Comparison of ENCODE assay signal across 7 cellular contexts in the genomic region with DNA sequence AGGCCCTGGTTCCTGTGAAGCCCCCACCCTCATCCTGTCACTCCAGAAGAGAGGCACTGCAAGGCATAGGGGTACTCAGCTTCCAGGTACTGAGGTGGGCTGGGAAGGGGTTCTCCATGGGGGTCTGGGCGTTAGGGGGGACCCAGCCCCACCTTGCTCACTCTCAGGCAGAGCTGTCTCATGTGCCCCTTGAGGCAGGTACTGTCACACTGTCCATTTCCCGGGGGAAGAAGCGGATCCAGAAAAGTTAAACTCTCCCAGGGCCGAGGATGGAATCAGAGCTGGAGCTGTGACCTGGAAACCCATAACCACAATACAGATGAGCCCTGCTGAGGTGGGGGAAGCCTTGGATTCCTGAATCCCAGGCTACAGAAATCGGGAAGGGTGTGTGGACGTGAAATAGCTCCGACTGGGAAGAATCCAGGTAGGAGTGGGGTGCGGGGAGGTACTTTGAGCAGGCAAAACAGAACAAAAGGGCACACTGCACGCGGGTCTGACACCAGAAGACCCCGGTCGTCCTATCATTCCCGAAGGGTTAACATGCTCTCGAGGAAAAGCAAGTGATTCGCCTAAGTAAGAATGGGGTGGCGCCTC. TPM values are rescaled to one million over a fixed set of nuclear protein-coding genes. Genes with fewer than 3 reads are reported as not detected.
DNase-seq lines count a peak whose midpoint lies in the region; ATAC-seq and TF ChIP-seq lines count a peak whose summit lies in the region.

No MANE protein-coding gene starts in this region.

- CTCF ChIA-PET in HCT116 (lab: Charles Lee), result interaction anchor here (1.2 kb wide), 1 partner anchor 94 kb away, joined by 3 read pairs; a partner anchor contains a TSS

- H3K9me3 ChIP-seq in HCT116 (ENCODE audit: control insufficient read depth in 1 of 2, insufficient read depth in 1 of 2, low read depth in 1 of 2, low read length in 2 of 2) (no peaks in the 10 kb centered on the region), SU-DHL-6 (ENCODE audit: insufficient read depth, low read length) (no peaks in the 10 kb centered on the region), skeletal muscle satellite cell (replicated peaks; ENCODE audit: low read length) (no peaks in the 10 kb centered on the region)

- DNase-seq in HCT116 (ENCODE audit: low read depth, low spot score) (no peak), foreskin fibroblast (no peak), HCEC 1CT (no peak)

- RAD21 ChIA-PET in HCT116 (lab: Charles Lee; ENCODE audit: low non-redundant PET in 1 of 2, low total read pairs in 2 of 2, uncharacterized antibody in 2 of 2, unreplicated experiment in 2 of 2), result no interaction called here

- intact Hi-C loops in HCT116 (cut with micrococcal nuclease), result no loop called here

- peak; percentile 12 for ATAC-seq in HCT116
- no peak for ATAC-seq in GM19324 (IDR thresholded peaks at IDR 0.05; ENCODE audit: low FRiP score, unreplicated experiment)
- no peak for ATAC-seq in GM19023 (IDR thresholded peaks at IDR 0.05; ENCODE audit: unreplicated experiment)

- H3K4me2 ChIP-seq in HCT116 (ENCODE audit: low read length) (peak overlapping the region; percentile 94), SU-DHL-6 (ENCODE audit: low read depth, low read length, poor library complexity, severe bottlenecking) (peak overlapping the region; percentile 83), skeletal muscle satellite cell (ENCODE audit: low read length) (peak overlapping the region; percentile 82)

- H3K9me2 ChIP-seq in HCT116 (ENCODE audit: insufficient read depth) (no peaks in the 10 kb centered on the region), SU-DHL-6 (replicated peaks; ENCODE audit: insufficient read depth, low read length) (no peaks in the 10 kb centered on the region)

- TF ChIP-seq RAD21 in HCT116 (IDR thresholded peaks at IDR 0.05; ENCODE audit: low read depth), result no peak

- H3K4me1 ChIP-seq in HCT116 (ENCODE audit: control insufficient read depth in 1 of 2, insufficient read depth in 2 of 2, low read length in 2 of 2), result peaks cover 8 to 29% of the 10 kb centered on the region in 2 experiments; a peak in 3 of 4 replicates
- H3K4me1 ChIP-seq in skeletal muscle satellite cell (ENCODE audit: control insufficient read depth, insufficient read depth, low read length), result peaks cover 19% of the 10 kb centered on the region

- H3K4me3 ChIP-seq in HCT116 (replicated peaks in 1 of 2; ENCODE audit: low read depth in 1 of 2, low read length in 2 of 2) (peak overlapping the region; percentile 57 to 70), SU-DHL-6 (ENCODE audit: insufficient read depth, low read length, poor library complexity, severe bottlenecking) (peak overlapping the region; percentile 65), foreskin fibroblast (ENCODE audit: low read depth in 1 of 2, low read length in 2 of 2) (peak overlapping the region; percentile 66 to 83), skeletal muscle satellite cell (ENCODE audit: low read length) (peak overlapping the region; percentile 95)

- BruUV-seq in HCT116 (replicated peaks; lab: Mats Ljungman, UMichigan), result TSS peak; percentile 93

- TF ChIP-seq POLR2A in HCT116 (IDR thresholded peaks at IDR 0.05; ENCODE audit: borderline replicate concordance, extremely low read depth, insufficient read depth, insufficient read length), result no peak

- POLR2A ChIA-PET in HCT116 (lab: Charles Lee), result interaction anchor here (0.7 to 1.9 kb wide), 9 partner anchors 9 to 107 kb away, joined by 3 to 24 read pairs (median 4); a partner anchor contains a TSS

- H3F3A ChIP-seq in SU-DHL-6 (ENCODE audit: insufficient read depth), result 0 out of 2 replicates have a peak, but pooled peaks cover 3% of the 10 kb centered on the region

- H4K20me1 ChIP-seq in HCT116 (ENCODE audit: insufficient read depth), result no peaks in the 10 kb centered on the region
- no peaks in the 10 kb centered on the region for H4K20me1 ChIP-seq in SU-DHL-6 (ENCODE audit: low read depth, low read length)

- H3K27me3 ChIP-seq in HCT116 (ENCODE audit: insufficient read depth, low read length) (no peaks in the 10 kb centered on the region), SU-DHL-6 (ENCODE audit: low read length) (no peaks in the 10 kb centered on the region), skeletal muscle satellite cell (ENCODE audit: control insufficient read depth, insufficient read depth, low read length) (no peaks in the 10 kb centered on the region)

- H3K36me3 ChIP-seq in HCT116 (ENCODE audit: control insufficient read depth in 1 of 2, insufficient read depth in 2 of 2, low read length in 2 of 2) (peaks cover 6% of the 10 kb centered on the region in 2 experiments; a peak in 2 of 4 replicates), SU-DHL-6 (ENCODE audit: low read length) (no peaks in the 10 kb centered on the region), skeletal muscle satellite cell (ENCODE audit: insufficient read depth, low read length) (peaks cover 44% of the 10 kb centered on the region)

- TF ChIP-seq CTCF in HCT116 (IDR thresholded peaks at IDR 0.05 in 2 of 3, conservative IDR thresholded peaks at IDR 0.05 in 1 of 3; ENCODE audit: borderline replicate concordance in 1 of 3, insufficient read depth in 1 of 3, low read depth in 2 of 3, low read length in 2 of 3) (no peak), SU-DHL-6 (IDR thresholded peaks at IDR 0.05; ENCODE audit: insufficient read depth, low read length, poor library complexity, severe bottlenecking) (no peak), foreskin fibroblast (IDR thresholded peaks at IDR 0.05; ENCODE audit: low read depth, low read length) (no peak)

- H2AFZ ChIP-seq in HCT116 (ENCODE audit: low read depth, low read length, poor library complexity, severe bottlenecking), result no peak overlapping the region
- H2AFZ ChIP-seq in SU-DHL-6 (ENCODE audit: low read depth, low read length, severe bottlenecking), result peak overlapping the region; percentile 88

- peak overlapping the region; percentile 89 for H3K27ac ChIP-seq in HCT116 (ENCODE audit: low read depth, low read length)
- peak overlapping the region; percentile 71; the same call in 1 of the 2 replicates for H3K27ac ChIP-seq in SU-DHL-6 (ENCODE audit: low read depth, low read length)

- peaks cover 7% of the 10 kb centered on the region; the same call in 1 of the 2 replicates for H3K79me2 ChIP-seq in HCT116 (ENCODE audit: insufficient read depth, low read length)
- H3K79me2 ChIP-seq in SU-DHL-6 (ENCODE audit: insufficient read depth, low read length), result no peaks in the 10 kb centered on the region

- H3K9ac ChIP-seq in HCT116 (ENCODE audit: low read length), result peak overlapping the region; percentile 80
- peak overlapping the region; percentile 64 for H3K9ac ChIP-seq in SU-DHL-6 (ENCODE audit: low read length)
- H3K9ac ChIP-seq in skeletal muscle satellite cell (ENCODE audit: low read depth, low read length), result peak overlapping the region; percentile 96

TF ChIP-seq in HCT116, 20 proteins besides CTCF, POLR2A, EP300 and RAD21 (continues in another document):
- TF ChIP-seq, protein P1, sequence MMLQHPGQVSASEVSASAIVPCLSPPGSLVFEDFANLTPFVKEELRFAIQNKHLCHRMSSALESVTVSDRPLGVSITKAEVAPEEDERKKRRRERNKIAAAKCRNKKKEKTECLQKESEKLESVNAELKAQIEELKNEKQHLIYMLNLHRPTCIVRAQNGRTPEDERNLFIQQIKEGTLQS (IDR thresholded peaks at IDR 0.05), result no peak
- TF ChIP-seq EGR1 (IDR thresholded peaks at IDR 0.05; ENCODE audit: low read depth) (no peak), TCF7L2 (IDR thresholded peaks at IDR 0.05; ENCODE audit: borderline replicate concordance, extremely low read depth, insufficient read depth, insufficient read length) (no peak), ELF1 (IDR thresholded peaks at IDR 0.05; ENCODE audit: borderline replicate concordance, low read depth) (no peak), CEBPB (IDR thresholded peaks at IDR 0.05; ENCODE audit: low read depth) (no peak), JUND (IDR thresholded peaks at IDR 0.05) (no peak), FOSL1 (IDR thresholded peaks at IDR 0.05; ENCODE audit: low read depth) (no peak), EZH2phosphoT487 (IDR thresholded peaks at IDR 0.05; ENCODE audit: borderline replicate concordance) (no peak), SP1 (IDR thresholded peaks at IDR 0.05; ENCODE audit: low read depth) (no peak), YY1 (IDR thresholded peaks at IDR 0.05; ENCODE audit: extremely low read depth, insufficient replicate concordance, low read depth, low read length) (no peak)
- TF ChIP-seq, protein P2, sequence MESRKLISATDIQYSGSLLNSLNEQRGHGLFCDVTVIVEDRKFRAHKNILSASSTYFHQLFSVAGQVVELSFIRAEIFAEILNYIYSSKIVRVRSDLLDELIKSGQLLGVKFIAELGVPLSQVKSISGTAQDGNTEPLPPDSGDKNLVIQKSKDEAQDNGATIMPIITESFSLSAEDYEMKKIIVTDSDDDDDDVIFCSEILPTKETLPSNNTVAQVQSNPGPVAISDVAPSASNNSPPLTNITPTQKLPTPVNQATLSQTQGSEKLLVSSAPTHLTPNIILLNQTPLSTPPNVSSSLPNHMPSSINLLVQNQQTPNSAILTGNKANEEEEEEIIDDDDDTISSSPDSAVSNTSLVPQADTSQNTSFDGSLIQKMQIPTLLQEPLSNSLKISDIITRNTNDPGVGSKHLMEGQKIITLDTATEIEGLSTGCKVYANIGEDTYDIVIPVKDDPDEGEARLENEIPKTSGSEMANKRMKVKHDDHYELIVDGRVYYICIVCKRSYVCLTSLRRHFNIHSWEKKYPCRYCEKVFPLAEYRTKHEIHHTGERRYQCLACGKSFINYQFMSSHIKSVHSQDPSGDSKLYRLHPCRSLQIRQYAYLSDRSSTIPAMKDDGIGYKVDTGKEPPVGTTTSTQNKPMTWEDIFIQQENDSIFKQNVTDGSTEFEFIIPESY (IDR thresholded peaks at IDR 0.05; ENCODE audit: extremely low read depth, insufficient replicate concordance, low read length), result no peak

RNA-seq across cellular contexts. Expression of a gene that starts 0.5 kb away (rescaled TPM):
- total RNA-seq in HCT116 (2021; ENCODE audit: unreplicated experiment), result 27.5 TPM
- 34.7 and 34.8 TPM in 2 replicates for polyA plus RNA-seq in HCT116 (2012)
- 19.5 and 19.7 TPM in 2 replicates for total RNA-seq in skeletal muscle satellite cell (2012; rRNA removed)

RNA-seq across cellular contexts. Expression of a gene that starts 11.4 kb away (rescaled TPM):
- 39.8 TPM for total RNA-seq in HCT116 (2021; ENCODE audit: unreplicated experiment)
- 28.3 and 33.8 TPM in 2 replicates for polyA plus RNA-seq in HCT116 (2012)
- total RNA-seq in skeletal muscle satellite cell (2012; rRNA removed), result 1.0 and 2.4 TPM in 2 replicates

RNA-seq across cellular contexts. Expression of a gene that starts 31.1 kb away (rescaled TPM):
- total RNA-seq in HCT116 (2021; ENCODE audit: unreplicated experiment), result 88.0 TPM
- 57.6 and 61.3 TPM in 2 replicates for polyA plus RNA-seq in HCT116 (2012)
- 27.9 and 45.0 TPM in 2 replicates for total RNA-seq in skeletal muscle satellite cell (2012; rRNA removed)

RNA-seq across cellular contexts. Expression of a gene that starts 49.9 kb away (rescaled TPM):
- 0.15 TPM for total RNA-seq in HCT116 (2021; ENCODE audit: unreplicated experiment)
- polyA plus RNA-seq in HCT116 (2012), result 0.04 and 0.16 TPM in 2 replicates
- total RNA-seq in skeletal muscle satellite cell (2012; rRNA removed), result not detected in 2 replicates

RNA-seq across cellular contexts. Expression of a gene that starts 52.6 kb away (rescaled TPM):
- total RNA-seq in HCT116 (2021; ENCODE audit: unreplicated experiment), result 93.3 TPM
- polyA plus RNA-seq in HCT116 (2012), result 71.5 and 72.7 TPM in 2 replicates
- 77.6 and 96.1 TPM in 2 replicates for total RNA-seq in skeletal muscle satellite cell (2012; rRNA removed)
